Comparison of ENCODE assay signal across 8 cellular contexts in genomic region chr1:149285204-149285603, GRCh38.
A peak's percentile ranks its signal among the peaks of the same experiment; 100 is the strongest.
DNase-seq lines count a peak whose midpoint lies in the region; ATAC-seq, FAIRE-seq and TF ChIP-seq lines count a peak whose summit lies in the region.
"Not testable (repeated sequence)": the region's sequence is repeated elsewhere in the genome, so short reads cannot be mapped to it uniquely, and the experiment has no call there.

No MANE protein-coding gene starts in this region.

- peak; percentile 46 to 75; a peak in 5 of 6 replicates for ATAC-seq in A549
- ATAC-seq in PC-3 = peak; percentile 49
- peak; percentile 6 for ATAC-seq in activated CD8-positive, alpha-beta T cell treated with anti-CD3 and anti-CD28 coated beads, Interleukin-2, amount 10 ng/mL, durations not matched to agents 7 days and 5 days
- ATAC-seq in left cardiac atrium = peak; percentile 14 to 36
- peak; percentile 49 to 61 for ATAC-seq in lower lobe of right lung
- ATAC-seq in pancreas = peak; percentile 3 to 66 (median 50)
- peak; percentile 56 to 60 for ATAC-seq in upper lobe of left lung (ENCODE audit: low FRiP score in 2 of 2)

- H3K4me1 ChIP-seq in A549; PC-3 (ENCODE audit: insufficient read depth, low read length); endothelial cell of umbilical vein (ENCODE audit: control insufficient read depth, extremely low read depth, insufficient read depth, low read length); lower lobe of right lung; pancreas; upper lobe of left lung: not testable (repeated sequence)

- TF ChIP-seq RAD21 in A549 (conservative IDR thresholded peaks at IDR 0.05 in 1 of 2, IDR thresholded peaks at IDR 0.05 in 1 of 2) = not testable (repeated sequence)

- H3F3A ChIP-seq in PC-3 (ENCODE audit: low read length, unreplicated experiment) = not testable (repeated sequence)

- not testable (repeated sequence) for H3K9me1 ChIP-seq in endothelial cell of umbilical vein (replicated peaks; ENCODE audit: control insufficient read depth, extremely low read depth, insufficient read depth, low read length)

- H3K4me3 ChIP-seq in A549; PC-3 (ENCODE audit: low read length); endothelial cell of umbilical vein (replicated peaks in 1 of 3; ENCODE audit: insufficient read depth in 1 of 3, low read depth in 1 of 3, low read length in 3 of 3); lower lobe of right lung; pancreas; upper lobe of left lung: not testable (repeated sequence)

- not testable (repeated sequence) for TF ChIP-seq EP300 in A549 (IDR thresholded peaks at IDR 0.05); upper lobe of left lung (IDR thresholded peaks at IDR 0.05)

- H2AFZ ChIP-seq in PC-3 (ENCODE audit: low read length); endothelial cell of umbilical vein (ENCODE audit: low read depth, low read length): not testable (repeated sequence)

- TF ChIP-seq POLR2A in A549 (IDR thresholded peaks at IDR 0.05; ENCODE audit: low read length); endothelial cell of umbilical vein (IDR thresholded peaks at IDR 0.05; ENCODE audit: low read depth, low read length); upper lobe of left lung (IDR thresholded peaks at IDR 0.05): not testable (repeated sequence)

- not testable (repeated sequence) for H3K27me3 Mint-ChIP-seq in activated CD8-positive, alpha-beta T cell treated with anti-CD3 and anti-CD28 coated beads, Interleukin-2, amount 10 ng/mL, durations not matched to agents 7 days and 5 days (ENCODE audit: low read depth)

- not testable (repeated sequence) for H3K9me3 ChIP-seq in A549; PC-3 (ENCODE audit: low read length); endothelial cell of umbilical vein (replicated peaks; ENCODE audit: control insufficient read depth, insufficient read depth, low read length); lower lobe of right lung; pancreas; upper lobe of left lung

- not testable (repeated sequence) for H3K36me3 ChIP-seq in PC-3 (ENCODE audit: low read depth, low read length); endothelial cell of umbilical vein (ENCODE audit: control insufficient read depth in 2 of 2, extremely low read depth in 1 of 2, insufficient read depth in 2 of 2, low read length in 2 of 2); lower lobe of right lung; pancreas; upper lobe of left lung

- TF ChIP-seq CTCF in A549 (IDR thresholded peaks at IDR 0.05); PC-3 (conservative IDR thresholded peaks at IDR 0.05; ENCODE audit: low read depth, low read length); endothelial cell of umbilical vein (IDR thresholded peaks at IDR 0.05; ENCODE audit: extremely low read depth in 1 of 2, insufficient read depth in 1 of 2, low read depth in 1 of 2, low read length in 2 of 2); lower lobe of right lung (IDR thresholded peaks at IDR 0.05); pancreas (IDR thresholded peaks at IDR 0.05); upper lobe of left lung (IDR thresholded peaks at IDR 0.05): not testable (repeated sequence)

- H3K9me3 Mint-ChIP-seq in activated CD8-positive, alpha-beta T cell treated with anti-CD3 and anti-CD28 coated beads, Interleukin-2, amount 10 ng/mL, durations not matched to agents 7 days and 5 days (ENCODE audit: insufficient read depth) = not testable (repeated sequence)

- H3K9ac ChIP-seq in PC-3 (ENCODE audit: low read length); endothelial cell of umbilical vein (replicated peaks; ENCODE audit: extremely low read depth, insufficient read depth, low read length): not testable (repeated sequence)

- intact Hi-C loops in PC-3 (cut with micrococcal nuclease); endothelial cell of umbilical vein (cut with micrococcal nuclease); left cardiac atrium (cut with DNase I); lower lobe of right lung (cut with DNase I); pancreas (cut with DNase I): not testable (repeated sequence)

- not testable (repeated sequence) for H3K4me2 ChIP-seq in A549; PC-3 (ENCODE audit: low read length); endothelial cell of umbilical vein (ENCODE audit: insufficient read depth, low read length)

- dilution Hi-C loops in endothelial cell of umbilical vein (cut with MboI; ENCODE audit: extremely low pct_ligation_motif_present, low sequenced_read_pairs) = not testable (repeated sequence)

- H3K4me3 Mint-ChIP-seq in activated CD8-positive, alpha-beta T cell treated with anti-CD3 and anti-CD28 coated beads, Interleukin-2, amount 10 ng/mL, durations not matched to agents 7 days and 5 days = not testable (repeated sequence)

- TSS peak; percentile 77 for BruUV-seq in PC-3 (replicated peaks; lab: Mats Ljungman, UMichigan)
- TSS peak; percentile 34 for BruUV-seq in endothelial cell of umbilical vein (replicated peaks; lab: Mats Ljungman, UMichigan)

- not testable (repeated sequence) for H3K79me2 ChIP-seq in PC-3 (ENCODE audit: low read length); endothelial cell of umbilical vein (ENCODE audit: control insufficient read depth, insufficient read depth, low read length)

- CTCF ChIA-PET in A549 (lab: Yijun Ruan, JAX); PC-3 (lab: Charles Lee); activated CD8-positive, alpha-beta T cell treated with anti-CD3 and anti-CD28 coated beads, Interleukin-2, amount 10 ng/mL, durations not matched to agents 7 days and 5 days (lab: Charles Lee); endothelial cell of umbilical vein (lab: Charles Lee): not testable (repeated sequence)

- not testable (repeated sequence) for H4K20me1 ChIP-seq in PC-3 (ENCODE audit: low read length); endothelial cell of umbilical vein (replicated peaks; ENCODE audit: control insufficient read depth, extremely low read depth, insufficient read depth, low read length)

- not testable (repeated sequence) for H3K4me1 Mint-ChIP-seq in activated CD8-positive, alpha-beta T cell treated with anti-CD3 and anti-CD28 coated beads, Interleukin-2, amount 10 ng/mL, durations not matched to agents 7 days and 5 days (ENCODE audit: low read depth)

- not testable (repeated sequence) for H3K27ac ChIP-seq in A549; PC-3 (ENCODE audit: low read length); endothelial cell of umbilical vein (ENCODE audit: insufficient read depth, low read depth, low read length); lower lobe of right lung; pancreas; upper lobe of left lung

- POLR2A ChIA-PET in A549 (lab: Yijun Ruan, JAX); PC-3 (lab: Charles Lee; ENCODE audit: unreplicated experiment); activated CD8-positive, alpha-beta T cell treated with anti-CD3 and anti-CD28 coated beads, Interleukin-2, amount 10 ng/mL, durations not matched to agents 7 days and 5 days (lab: Charles Lee); endothelial cell of umbilical vein (lab: Charles Lee): not testable (repeated sequence)

- WGBS in A549 (ENCODE audit: missing lambda C conversion rate) = no CpG with 5 or more reads among the region's 14 CpGs
- WGBS in pancreas, 2 donors = no CpG with 5 or more reads among the region's 14 CpGs
- WGBS in upper lobe of left lung, 2 donors = no CpG with 5 or more reads among the region's 14 CpGs

- not testable (repeated sequence) for H3K36me3 Mint-ChIP-seq in activated CD8-positive, alpha-beta T cell treated with anti-CD3 and anti-CD28 coated beads, Interleukin-2, amount 10 ng/mL, durations not matched to agents 7 days and 5 days (ENCODE audit: low read depth)

- not testable (repeated sequence) for H3K9me2 ChIP-seq in PC-3 (replicated peaks; ENCODE audit: low read length)

- FAIRE-seq in A549 (lab: Jason Lieb, UNC); endothelial cell of umbilical vein (lab: Jason Lieb, UNC); pancreas (lab: Jason Lieb, UNC): not testable (repeated sequence)

- not testable (repeated sequence) for H3K27ac Mint-ChIP-seq in activated CD8-positive, alpha-beta T cell treated with anti-CD3 and anti-CD28 coated beads, Interleukin-2, amount 10 ng/mL, durations not matched to agents 7 days and 5 days

- DNase-seq in A549 (ENCODE audit: low read depth in 1 of 2, low spot score in 1 of 2); PC-3; activated CD8-positive, alpha-beta T cell treated with anti-CD3 and anti-CD28 coated beads, Interleukin-2, amount 10 ng/mL, durations not matched to agents 7 days and 5 days; endothelial cell of umbilical vein (ENCODE audit: low read depth, low spot score); left cardiac atrium; lower lobe of right lung; pancreas; upper lobe of left lung: not testable (repeated sequence)

- not testable (repeated sequence) for H3K27me3 ChIP-seq in PC-3 (ENCODE audit: low read length); endothelial cell of umbilical vein (ENCODE audit: control insufficient read depth in 2 of 2, insufficient read depth in 2 of 2, low read length in 2 of 2); lower lobe of right lung (ENCODE audit: low read depth); pancreas; upper lobe of left lung

Comparison
In these comparisons a context has a peak if more than half of its experiments do, and no peak if none do; other contexts are left out.
1. ATAC-seq: peak in every context shown above with its lines; median percentile 60 in A549; 58 in upper lobe of left lung; 55 in lower lobe of right lung; 50 in pancreas; 49 in PC-3; 25 in left cardiac atrium; 6 in activated CD8-positive, alpha-beta T cell treated with anti-CD3 and anti-CD28 coated beads, Interleukin-2, amount 10 ng/mL, durations not matched to agents 7 days and 5 days.